ENCODE assay signal across 10 cellular contexts in the genomic region with DNA sequence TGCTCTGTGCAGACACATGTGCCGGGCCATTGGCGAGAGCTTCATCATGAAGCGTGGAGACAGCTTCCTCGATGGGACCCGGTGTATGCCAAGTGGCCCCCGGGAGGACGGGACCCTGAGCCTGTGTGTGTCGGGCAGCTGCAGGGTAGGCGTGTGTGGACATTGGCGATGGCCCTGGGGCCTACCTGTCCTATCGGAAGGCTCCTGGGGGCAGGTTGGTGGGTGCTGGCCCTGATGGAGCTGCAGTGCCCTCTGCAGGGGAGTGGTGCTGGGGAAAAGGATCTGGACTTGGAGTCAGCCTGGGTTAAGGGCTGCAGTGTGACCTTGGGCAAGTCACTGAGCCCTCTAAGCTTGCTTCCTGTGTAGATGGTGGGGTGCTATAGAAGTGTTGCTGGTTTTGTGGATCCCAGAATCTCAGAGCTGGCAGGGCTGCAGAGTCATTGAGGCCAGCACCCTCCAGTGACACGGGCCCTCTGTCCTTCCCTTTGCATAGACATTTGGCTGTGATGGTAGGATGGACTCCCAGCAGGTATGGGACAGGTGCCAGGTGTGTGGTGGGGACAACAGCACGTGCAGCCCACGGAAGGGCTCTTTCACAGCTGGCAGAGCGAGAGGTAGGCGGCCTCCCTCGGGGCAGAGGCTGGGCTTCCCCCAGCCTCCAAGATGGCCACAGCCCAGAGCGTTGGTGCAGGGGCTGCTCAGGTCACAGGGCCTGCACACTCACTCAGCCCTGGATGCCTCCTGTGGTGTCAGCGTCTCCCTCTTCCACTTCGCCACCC. TPM values are rescaled to one million over a fixed set of nuclear protein-coding genes. Genes with fewer than 3 reads are reported as not detected.
DNase-seq lines count a peak whose midpoint lies in the region; ATAC-seq and TF ChIP-seq lines count a peak whose summit lies in the region.
"Had no signal": no experiment of that assay in that cellular context is flagged by ENCODE, and none has a peak within 500 bp of the region (broad histone marks: within the 10 kb centered on the region; RNA-seq: fewer than 3 reads in every experiment).

No MANE protein-coding gene starts in this region.

- no peaks in the 10 kb centered on the region for H3K9me3 ChIP-seq in MM.1S (replicated peaks; ENCODE audit: insufficient read depth, low read length)

- H3K9ac ChIP-seq in MM.1S (ENCODE audit: low read length): no peak overlapping the region

- H4K20me1 ChIP-seq in MM.1S (ENCODE audit: insufficient read depth, low read length): no peaks in the 10 kb centered on the region

- TF ChIP-seq CTCF in GM10266 (IDR thresholded peaks at IDR 0.05; ENCODE audit: control insufficient read depth, insufficient read depth, low read depth, missing control alignments) (peak; percentile 44), MM.1S (IDR thresholded peaks at IDR 0.05; ENCODE audit: low read length) (peak; percentile 29), foreskin keratinocyte (conservative IDR thresholded peaks at IDR 0.05) (peak; percentile 54)

- H3K79me2 ChIP-seq in MM.1S (ENCODE audit: low read length): no peaks in the 10 kb centered on the region

- no peak overlapping the region for H3K4me2 ChIP-seq in MM.1S (ENCODE audit: low read depth, low read length)

- ATAC-seq in foreskin keratinocyte: no peak
- ATAC-seq: Panc1 had no signal

- H3K4me3 ChIP-seq in MM.1S (ENCODE audit: low read length): no peak overlapping the region

- no peaks in the 10 kb centered on the region for H3F3A ChIP-seq in MM.1S (ENCODE audit: insufficient read depth, low read length)

- H3K27ac ChIP-seq in MM.1S (ENCODE audit: low read length): no peak overlapping the region
- H3K27ac ChIP-seq in foreskin keratinocyte: no peak overlapping the region

- H3K27me3 ChIP-seq in MM.1S (replicated peaks; ENCODE audit: insufficient read depth, low read length) (peaks cover 93% of the 10 kb centered on the region), foreskin keratinocyte (no peaks in the 10 kb centered on the region)

- no peaks in the 10 kb centered on the region for H3K4me1 ChIP-seq in MM.1S (ENCODE audit: low read length)
- H3K4me1 ChIP-seq in foreskin keratinocyte: no peaks in the 10 kb centered on the region

- no peaks in the 10 kb centered on the region for H3K36me3 ChIP-seq in MM.1S (replicated peaks; ENCODE audit: insufficient read depth, low read length)

- no peaks in the 10 kb centered on the region for H3K9me2 ChIP-seq in MM.1S (replicated peaks; ENCODE audit: insufficient read depth, low read length)

- no peak overlapping the region for H2AFZ ChIP-seq in MM.1S (ENCODE audit: low read length)

- no peak for DNase-seq in GM10266 (ENCODE audit: extremely low spot score)
- DNase-seq in MM.1S: no peak
- DNase-seq in foreskin keratinocyte: no peak
- no peak for DNase-seq in amygdala (lab: John Stamatoyannopoulos, UW)
- DNase-seq in NCI-H2227 (lab: John Stamatoyannopoulos, UW; ENCODE audit: unreplicated experiment): no peak
- no peak for DNase-seq in central memory CD4-positive, alpha-beta T cell
- DNase-seq: CD8-positive, alpha-beta memory T cell; foreskin melanocyte; stimulated activated CD4-positive, alpha-beta T cell treated with anti-CD3 and anti-CD28 coated beads, Interleukin-4, amount 100 ng/mL, for 24 hours had no signal

RNA-seq across cellular contexts. Expression of a gene that starts 15.8 kb away (rescaled TPM):
- total RNA-seq in foreskin keratinocyte: 0.28 and 0.65 TPM in 2 replicates
- polyA plus RNA-seq in foreskin keratinocyte: 0.36 and 0.85 TPM in 2 replicates

RNA-seq across cellular contexts. Expression of a gene that starts 20.1 kb away (rescaled TPM):
- 21.2 and 25.9 TPM in 2 replicates for total RNA-seq in foreskin keratinocyte
- 26.2 and 30.1 TPM in 2 replicates for polyA plus RNA-seq in foreskin keratinocyte

RNA-seq across cellular contexts. Expression of a gene that starts 21.8 kb away (rescaled TPM):
- 2.2 and 3.9 TPM in 2 replicates for total RNA-seq in foreskin keratinocyte
- polyA plus RNA-seq in foreskin keratinocyte: 2.2 and 3.7 TPM in 2 replicates

RNA-seq across cellular contexts. Expression of a gene that starts 41.0 kb away (rescaled TPM):
- 33.7 and 41.7 TPM in 2 replicates for total RNA-seq in foreskin keratinocyte
- polyA plus RNA-seq in foreskin keratinocyte: 30.9 and 37.1 TPM in 2 replicates
